In genomic region chr7:143361552-143362125, GRCh38 we compare ENCODE assay signal across 8 cellular contexts. TPM values are rescaled to one million over a fixed set of nuclear protein-coding genes. Genes with fewer than 3 reads are reported as not detected.
DNase-seq lines count a peak whose midpoint lies in the region; ATAC-seq and TF ChIP-seq lines count a peak whose summit lies in the region.

No MANE protein-coding gene starts in this region.

- H3K27ac ChIP-seq in DOHH2 (ENCODE audit: low read depth, low read length), result no peak overlapping the region
- H3K27ac ChIP-seq in esophagus (ENCODE audit: low read depth in 2 of 2, low read length in 1 of 2), result no peak overlapping the region
- no peak overlapping the region for H3K27ac ChIP-seq in parathyroid adenoma

- H3K27me3 ChIP-seq in DOHH2 (ENCODE audit: control insufficient read depth, low read length) (peaks cover 78% of the 10 kb centered on the region), esophagus (ENCODE audit: control insufficient read depth in 1 of 2, insufficient read depth in 2 of 2, low read length in 2 of 2) (peaks cover 0 to 15% of the 10 kb centered on the region in 2 donors), parathyroid adenoma (ENCODE audit: control insufficient read depth, insufficient read depth, low read length) (no peaks in the 10 kb centered on the region)

- H3K79me2 ChIP-seq in DOHH2 (ENCODE audit: control insufficient read depth, low read length) (no peaks in the 10 kb centered on the region), parathyroid adenoma (no peaks in the 10 kb centered on the region)

- H3K4me1 ChIP-seq in DOHH2 (ENCODE audit: control insufficient read depth, low read length), result peaks cover 7% of the 10 kb centered on the region; the same call in 1 of the 2 replicates
- no peaks in the 10 kb centered on the region for H3K4me1 ChIP-seq in esophagus (ENCODE audit: control insufficient read depth in 2 of 2, insufficient read depth in 2 of 2, low read length in 1 of 2)
- H3K4me1 ChIP-seq in parathyroid adenoma, result no peaks in the 10 kb centered on the region

- no peaks in the 10 kb centered on the region for H3F3A ChIP-seq in DOHH2 (ENCODE audit: control insufficient read depth, insufficient read depth)

- TF ChIP-seq CTCF in DOHH2 (IDR thresholded peaks at IDR 0.05; ENCODE audit: low read depth, low read length, poor library complexity, severe bottlenecking), result no peak
- TF ChIP-seq CTCF in parathyroid adenoma (IDR thresholded peaks at IDR 0.05), result no peak

- WGBS in esophagus, 2 donors, result 2 to 3% methylated on average over 26 to 45 of the region's 45 CpGs

- no peak overlapping the region for H3K9ac ChIP-seq in parathyroid adenoma

- H3K9me3 ChIP-seq in DOHH2 (ENCODE audit: control insufficient read depth, insufficient read depth, low read length) (no peaks in the 10 kb centered on the region), esophagus (ENCODE audit: control insufficient read depth in 2 of 2, insufficient read depth in 1 of 2, low read depth in 1 of 2, low read length in 1 of 2) (no peaks in the 10 kb centered on the region), parathyroid adenoma (ENCODE audit: control insufficient read depth, low read length) (no peaks in the 10 kb centered on the region)

- no peak for ATAC-seq in HG03280 (IDR thresholded peaks at IDR 0.05; ENCODE audit: unreplicated experiment)

- H2AFZ ChIP-seq in parathyroid adenoma, result peak overlapping the region; percentile 74

- H3K9me2 ChIP-seq in DOHH2 (replicated peaks; ENCODE audit: control insufficient read depth, low read length), result no peaks in the 10 kb centered on the region

- DNase-seq in NCI-H345 (lab: John Stamatoyannopoulos, UW) (peak; percentile 81), GDM1 (lab: John Stamatoyannopoulos, UW) (no peak), NCI-H1930 (lab: John Stamatoyannopoulos, UW) (no peak)
- no peak for DNase-seq in central memory CD4-positive, alpha-beta T cell

- peak overlapping the region; percentile 63 for H3K4me3 ChIP-seq in DOHH2 (ENCODE audit: low read length)
- peak overlapping the region; percentile 40 to 54 for H3K4me3 ChIP-seq in esophagus (ENCODE audit: low read depth in 1 of 2, low read length in 2 of 2)
- H3K4me3 ChIP-seq in parathyroid adenoma (ENCODE audit: low read depth, low read length), result peak overlapping the region; percentile 47

- no peaks in the 10 kb centered on the region for H3K36me3 ChIP-seq in DOHH2 (ENCODE audit: control insufficient read depth, low read length)
- H3K36me3 ChIP-seq in esophagus (ENCODE audit: control insufficient read depth in 2 of 2, insufficient read depth in 2 of 2, low read length in 1 of 2), result no peaks in the 10 kb centered on the region
- H3K36me3 ChIP-seq in parathyroid adenoma (ENCODE audit: control insufficient read depth, insufficient read depth, low read length), result no peaks in the 10 kb centered on the region

- no peaks in the 10 kb centered on the region for H4K20me1 ChIP-seq in DOHH2 (ENCODE audit: control insufficient read depth, insufficient read depth, low read depth, low read length)

- H3K4me2 ChIP-seq in DOHH2 (ENCODE audit: low read length) (peak overlapping the region; percentile 85), parathyroid adenoma (ENCODE audit: low read length) (peak overlapping the region; percentile 88)

RNA-seq across cellular contexts. Expression of gene FAM131B, which starts 0.9 kb away (rescaled TPM):
- polyA plus RNA-seq in esophagus, result under 1 TPM; 0.16 to 0.28 TPM

RNA-seq across cellular contexts. Expression of gene ZYX, which starts 19.5 kb away (rescaled TPM):
- polyA plus RNA-seq in esophagus, result 10 to 100 TPM; 62.7 to 92.3 TPM

RNA-seq across cellular contexts. Expression of gene CLCN1, which starts 45.7 kb away (rescaled TPM):
- polyA plus RNA-seq in esophagus, result under 1 TPM; 0.31 to 0.44 TPM

RNA-seq across cellular contexts. Expression of gene EPHA1, which starts 47.0 kb away (rescaled TPM):
- 10 to 100 TPM; 65.6 to 74.6 TPM for polyA plus RNA-seq in esophagus
